ENCODE assay signal across 11 cellular contexts in the genomic region with DNA sequence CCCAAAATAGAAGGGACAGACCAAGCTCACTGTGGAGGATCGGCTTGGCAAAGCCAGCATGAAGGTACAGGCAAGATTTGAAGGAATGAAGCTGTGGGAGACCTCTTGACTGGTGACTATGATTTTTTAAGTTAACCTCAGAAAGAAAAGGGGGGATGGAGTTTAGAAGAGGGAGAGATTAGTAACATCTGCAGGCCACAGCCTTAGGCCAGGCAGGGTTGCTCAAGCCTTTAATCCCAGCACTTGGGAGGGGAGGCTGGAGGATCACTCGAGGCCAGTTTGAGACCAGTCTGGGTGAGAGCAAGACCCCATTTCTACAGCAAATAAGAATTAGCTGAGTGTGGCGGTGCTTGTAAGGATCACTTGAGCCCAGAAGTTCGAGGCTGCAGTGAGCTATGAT. TPM values are rescaled to one million over a fixed set of nuclear protein-coding genes. Genes with fewer than 3 reads are reported as not detected.
A peak's percentile ranks its signal among the peaks of the same experiment; 100 is the strongest.
DNase-seq lines count a peak whose midpoint lies in the region; ATAC-seq, FAIRE-seq and TF ChIP-seq lines count a peak whose summit lies in the region.
"Had no signal": no experiment of that assay in that cellular context is flagged by ENCODE, and none has a peak within 500 bp of the region (broad histone marks: within the 10 kb centered on the region; RNA-seq: fewer than 3 reads in every experiment).

No MANE protein-coding gene starts in this region.

- no peaks in the 10 kb centered on the region for H4K20me1 ChIP-seq in fibroblast of lung (ENCODE audit: control insufficient read depth, extremely low read depth, insufficient read depth, low read length)
- peaks cover 100% of the 10 kb centered on the region for H4K20me1 ChIP-seq in neural progenitor cell (ENCODE audit: low read depth)

- peaks cover 47% of the 10 kb centered on the region for H3K36me3 Mint-ChIP-seq in neural progenitor cell

- H3K4me1 ChIP-seq in fibroblast of lung (ENCODE audit: control insufficient read depth, extremely low read depth, insufficient read depth, low read length) (peaks cover 19% of the 10 kb centered on the region), neural progenitor cell (peaks cover 52% of the 10 kb centered on the region), aorta (ENCODE audit: control insufficient read depth in 1 of 2, insufficient read depth in 2 of 2, low read length in 2 of 2) (peaks cover 0 to 2% of the 10 kb centered on the region in 2 donors), small intestine (ENCODE audit: control insufficient read depth in 2 of 2, insufficient read depth in 1 of 2, low read depth in 1 of 2, low read length in 1 of 2) (no peaks in the 10 kb centered on the region)

- H3K4me1 Mint-ChIP-seq in neural progenitor cell = peaks cover 59% of the 10 kb centered on the region

- TF ChIP-seq CTCF in fibroblast of lung (conservative IDR thresholded peaks at IDR 0.05 in 1 of 2, IDR thresholded peaks at IDR 0.05 in 1 of 2; ENCODE audit: low read depth in 1 of 2, low read length in 2 of 2) = no peak
- TF ChIP-seq CTCF in neural progenitor cell (IDR thresholded peaks at IDR 0.05) = no peak

- WGBS in aorta, 2 donors = 65 to 70% methylated on average over 4 of the region's 4 CpGs
- WGBS in small intestine, 3 donors = 79 to 92% (median 86%) methylated on average over 4 of the region's 4 CpGs

- no peak overlapping the region for H3K4me3 Mint-ChIP-seq in neural progenitor cell

- H3K27me3 ChIP-seq in fibroblast of lung (ENCODE audit: control insufficient read depth, insufficient read depth, low read length) = no peaks in the 10 kb centered on the region
- H3K27me3 ChIP-seq in neural progenitor cell = no peaks in the 10 kb centered on the region
- no peaks in the 10 kb centered on the region for H3K27me3 ChIP-seq in aorta (ENCODE audit: control insufficient read depth in 1 of 2, insufficient read depth in 2 of 2, low read length in 1 of 2)
- no peaks in the 10 kb centered on the region for H3K27me3 ChIP-seq in MG63
- H3K27me3 ChIP-seq in small intestine (ENCODE audit: control insufficient read depth in 2 of 2, insufficient read depth in 2 of 2, low read length in 2 of 2) = no peaks in the 10 kb centered on the region

- H3K36me3 ChIP-seq in fibroblast of lung (ENCODE audit: control insufficient read depth, insufficient read depth, low read length) (peaks cover 2% of the 10 kb centered on the region), neural progenitor cell (peaks cover 4% of the 10 kb centered on the region), aorta (ENCODE audit: control insufficient read depth in 1 of 2, insufficient read depth in 2 of 2, low read length in 1 of 2) (peaks cover 0 to 2% of the 10 kb centered on the region in 2 donors), MG63 (peaks cover 13% of the 10 kb centered on the region), small intestine (ENCODE audit: control insufficient read depth in 2 of 2, insufficient read depth in 2 of 2, low read length in 2 of 2) (no peaks in the 10 kb centered on the region)

- peaks cover 9% of the 10 kb centered on the region for H3K79me2 ChIP-seq in fibroblast of lung (ENCODE audit: control insufficient read depth, insufficient read depth, low read length)
- peaks cover 100% of the 10 kb centered on the region for H3K79me2 ChIP-seq in neural progenitor cell (ENCODE audit: low read depth)

- intact Hi-C loops in Right ventricle myocardium inferior (cut with DNase I) = loop anchor here (5.0 kb wide), 2 partner anchors 49 to 86 kb away; a partner anchor contains a TSS
- intact Hi-C loops in cardiac septum (cut with DNase I) = loop anchor here (5.0 kb wide), 1 partner anchor 81 kb away; no protein-coding TSS in a partner anchor
- intact Hi-C loops in aorta (cut with DNase I) = loop anchor here (5.0 kb wide), 2 partner anchors 44 to 81 kb away; no protein-coding TSS in a partner anchor

- peak overlapping the region; percentile 94 for H3K27ac Mint-ChIP-seq in neural progenitor cell

- DNase-seq in Right ventricle myocardium inferior (ENCODE audit: missing footprints) (no peak), cardiac septum (ENCODE audit: low spot score) (no peak), fibroblast of lung (ENCODE audit: low read depth in 2 of 2) (no peak), neural progenitor cell (ENCODE audit: low spot score) (no peak), aorta (no peak), MG63 (no peak), small intestine (no peak)
- DNase-seq: 8988T, hippocampal formation had no signal

- H3K27me3 Mint-ChIP-seq in neural progenitor cell (ENCODE audit: insufficient read depth, low read depth) = peaks cover 2% of the 10 kb centered on the region

- peak overlapping the region; percentile 74 for H3K4me2 ChIP-seq in fibroblast of lung (ENCODE audit: extremely low read depth, insufficient read depth, low read length)
- no peak overlapping the region for H3K4me2 ChIP-seq in neural progenitor cell

- FAIRE-seq in small intestine (lab: Jason Lieb, UNC) = no peak

- peaks cover 7% of the 10 kb centered on the region for H3K9me3 Mint-ChIP-seq in neural progenitor cell

- H3F3A ChIP-seq in neural progenitor cell (ENCODE audit: low read depth) = peaks cover 10% of the 10 kb centered on the region

- H3K9ac ChIP-seq in fibroblast of lung (ENCODE audit: insufficient read depth, low read length) = peak overlapping the region; percentile 13
- H3K9ac ChIP-seq in neural progenitor cell = no peak overlapping the region

- H2AFZ ChIP-seq in fibroblast of lung (ENCODE audit: low read length) (no peak overlapping the region), neural progenitor cell (replicated peaks) (no peak overlapping the region)

- H3K4me3 ChIP-seq in fibroblast of lung (replicated peaks in 1 of 4; ENCODE audit: control extremely low read depth in 1 of 4, insufficient read depth in 1 of 4, low read depth in 3 of 4, low read length in 4 of 4) (peak overlapping the region in 1 of 4 experiments; percentile 7), neural progenitor cell (no peak overlapping the region), aorta (ENCODE audit: low read length in 2 of 2) (no peak overlapping the region), MG63 (no peak overlapping the region), small intestine (ENCODE audit: low read depth in 1 of 2, low read length in 2 of 2) (no peak overlapping the region)
- H3K4me3 ChIP-seq: SK-N-MC had no signal

- H3K9me3 ChIP-seq in fibroblast of lung (ENCODE audit: control insufficient read depth, insufficient read depth, low read depth, low read length) = no peaks in the 10 kb centered on the region
- no peaks in the 10 kb centered on the region for H3K9me3 ChIP-seq in neural progenitor cell (ENCODE audit: low read depth)
- no peaks in the 10 kb centered on the region for H3K9me3 ChIP-seq in aorta (ENCODE audit: control insufficient read depth, low read length)
- no peaks in the 10 kb centered on the region for H3K9me3 ChIP-seq in MG63
- no peaks in the 10 kb centered on the region for H3K9me3 ChIP-seq in small intestine (ENCODE audit: control insufficient read depth, low read depth)

- H3K27ac ChIP-seq in fibroblast of lung (ENCODE audit: insufficient read depth, low read length) (peak overlapping the region; percentile 57), neural progenitor cell (peak overlapping the region; percentile 34), aorta (ENCODE audit: low read depth in 1 of 2, low read length in 2 of 2) (peak overlapping the region; percentile 72 to 92), small intestine (ENCODE audit: low read depth in 1 of 2, low read length in 1 of 2) (peak overlapping the region in 1 of 2 donors; percentile 25)
- H3K27ac ChIP-seq: SK-N-MC had no signal

- ATAC-seq in Right ventricle myocardium inferior = peak; percentile 30
- ATAC-seq in aorta (ENCODE audit: low FRiP score) = peak; percentile 39
- ATAC-seq in HG02759 (IDR thresholded peaks at IDR 0.05; ENCODE audit: unreplicated experiment) = no peak

RNA-seq across cellular contexts. Expression of a gene that starts 46.6 kb away (rescaled TPM):
- total RNA-seq in Right ventricle myocardium inferior (64.1 TPM), cardiac septum (71.8 TPM), fibroblast of lung (44.4 and 64.6 TPM in 2 replicates), neural progenitor cell (ENCODE audit: low replicate concordance) (121 and 137 TPM in 2 replicates), aorta (100 to 1,000 TPM; 183 to 194 TPM)
- polyA plus RNA-seq in fibroblast of lung (54.2 and 57.3 TPM in 2 replicates), aorta (10 to 100 TPM; 19.3 to 43.4 TPM), small intestine (1 to 10 TPM; 1.3 to 7.4 (median 2.4) TPM)
- polyA plus RNA-seq in fibroblast of lung (2012) = 23.9 and 25.9 TPM in 2 replicates
- polyA minus RNA-seq in fibroblast of lung (ENCODE audit: low replicate concordance) = 73.8 and 150 TPM in 2 replicates
- 18.6 and 20.2 TPM in 2 replicates for total RNA-seq in MG63 (2014; rRNA removed; shearing (Covaris generic); ENCODE audit: low replicate concordance)
